Comparison of ENCODE assay signal across 26 cellular contexts in the genomic region with DNA sequence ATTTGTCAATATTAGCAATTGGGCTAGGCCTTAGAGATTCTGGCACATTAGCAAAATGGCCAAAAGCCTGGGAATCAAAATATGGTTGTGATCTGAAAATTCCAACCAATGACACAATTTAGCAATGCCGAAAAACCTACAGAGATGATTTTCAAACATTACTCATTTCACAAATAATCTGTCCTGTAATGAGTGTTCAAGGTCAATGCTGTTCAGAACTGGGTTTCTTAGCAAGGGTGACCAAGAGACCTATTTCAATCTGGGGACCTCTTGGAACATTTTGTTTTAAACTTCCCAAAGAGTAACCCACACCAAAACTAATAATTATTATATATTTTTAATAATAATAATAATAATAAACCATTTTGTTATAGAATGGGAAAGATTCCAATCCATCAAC. TPM values are rescaled to one million over a fixed set of nuclear protein-coding genes. Genes with fewer than 3 reads are reported as not detected.
"Had no signal": no experiment of that assay in that cellular context is flagged by ENCODE, and none has a peak within 500 bp of the region (broad histone marks: within the 10 kb centered on the region; RNA-seq: fewer than 3 reads in every experiment).

No MANE protein-coding gene starts in this region.

- H3K4me3 Mint-ChIP-seq: activated CD4-positive, alpha-beta T cell treated with anti-CD3 and anti-CD28 coated beads, Interleukin-2, amount 10 ng/mL, durations not matched to agents 7 days and 5 days; activated CD8-positive, alpha-beta T cell treated with anti-CD3 and anti-CD28 coated beads for 36 hours; activated naive CD4-positive, alpha-beta T cell treated with anti-CD3 and anti-CD28 coated beads for 36 hours; activated naive CD8-positive, alpha-beta T cell; activated T-cell treated with anti-CD3 and anti-CD28 coated beads, Interleukin-2, amount 50 U/mL, for 4 hours; central memory CD8-positive, alpha-beta T cell; effector memory CD8-positive, alpha-beta T cell had no signal

- ATAC-seq: activated CD8-positive, alpha-beta T cell treated with anti-CD3 and anti-CD28 coated beads for 36 hours; activated T-cell treated with anti-CD3 and anti-CD28 coated beads, Interleukin-2, amount 50 U/mL, for 4 hours; effector memory CD8-positive, alpha-beta T cell; foreskin keratinocyte; gastrocnemius medialis had no signal

- H3K9me3 Mint-ChIP-seq: activated CD4-positive, alpha-beta T cell treated with anti-CD3 and anti-CD28 coated beads, Interleukin-2, amount 10 ng/mL, durations not matched to agents 7 days and 5 days; activated CD8-positive, alpha-beta T cell treated with anti-CD3 and anti-CD28 coated beads for 36 hours; activated naive CD4-positive, alpha-beta T cell treated with anti-CD3 and anti-CD28 coated beads for 36 hours; activated T-cell treated with anti-CD3 and anti-CD28 coated beads, Interleukin-2, amount 50 U/mL, for 4 hours; activated T-helper 2 cell treated with anti-CD3 and anti-CD28 coated beads, Interferon-gamma antibody, Interleukin-2, Interleukin-4, amounts not matched to agents 10 μg/mL and 5 μg/mL and 100 μg/mL, durations not matched to agents 14 hours and 24 hours and 36 hours; central memory CD8-positive, alpha-beta T cell; effector memory CD8-positive, alpha-beta T cell had no signal

- FAIRE-seq: astrocyte, bronchial epithelial cell had no signal

- H3K27me3 Mint-ChIP-seq: activated CD4-positive, alpha-beta T cell treated with anti-CD3 and anti-CD28 coated beads, Interleukin-2, amount 10 ng/mL, durations not matched to agents 7 days and 5 days; activated CD8-positive, alpha-beta T cell treated with anti-CD3 and anti-CD28 coated beads for 36 hours; activated naive CD8-positive, alpha-beta T cell; central memory CD8-positive, alpha-beta T cell; effector memory CD8-positive, alpha-beta T cell had no signal

- H3K27ac Mint-ChIP-seq: activated CD4-positive, alpha-beta T cell treated with anti-CD3 and anti-CD28 coated beads, Interleukin-2, amount 10 ng/mL, durations not matched to agents 7 days and 5 days; activated CD8-positive, alpha-beta T cell treated with anti-CD3 and anti-CD28 coated beads for 36 hours; activated naive CD4-positive, alpha-beta T cell treated with anti-CD3 and anti-CD28 coated beads for 36 hours; activated naive CD8-positive, alpha-beta T cell; activated T-helper 2 cell treated with anti-CD3 and anti-CD28 coated beads, Interferon-gamma antibody, Interleukin-2, Interleukin-4, amounts not matched to agents 10 μg/mL and 5 μg/mL and 100 μg/mL, durations not matched to agents 14 hours and 24 hours and 36 hours; effector memory CD8-positive, alpha-beta T cell had no signal

- DNase-seq: activated CD4-positive, alpha-beta T cell treated with anti-CD3 and anti-CD28 coated beads for 4 hours; activated CD4-positive, alpha-beta T cell treated with anti-CD3 and anti-CD28 coated beads, Interleukin-2, amount 10 ng/mL, durations not matched to agents 7 days and 5 days; activated CD4-positive, alpha-beta T cell treated with anti-CD3 and anti-CD28 coated beads, Interleukin-2, amount 50 U/mL, for 48 hours; activated CD4-positive, CD25-positive, alpha-beta regulatory T cell; activated CD4-positive, CD25-positive, alpha-beta regulatory T cell treated with anti-CD3 and anti-CD28 coated beads, Interleukin-2, amount 50 U/mL, for 72 hours; activated CD8-positive, alpha-beta memory T cell treated with anti-CD3 and anti-CD28 coated beads for 24 hours; activated CD8-positive, alpha-beta T cell treated with anti-CD3 and anti-CD28 coated beads for 36 hours; activated effector memory CD4-positive, alpha-beta T cell treated with anti-CD3 and anti-CD28 coated beads, Interleukin-2, amount 50 U/mL, for 16 hours; activated naive CD4-positive, alpha-beta T cell treated with anti-CD3 and anti-CD28 coated beads for 36 hours; activated T-cell treated with anti-CD3 and anti-CD28 coated beads, Interleukin-2, amount 50 U/mL, for 4 hours; amniotic stem cell; anterior cingulate cortex; brain microvascular endothelial cell; dermis blood vessel endothelial cell; effector CD4-positive, alpha-beta T cell; effector memory CD8-positive, alpha-beta T cell; erythroblast; foreskin keratinocyte; glutamatergic neuron; T-helper 2 cell had no signal

RNA-seq across cellular contexts. Expression of a gene that starts 24.1 kb away (rescaled TPM):
- total RNA-seq: foreskin keratinocyte had no signal
- polyA plus RNA-seq: foreskin keratinocyte had no signal
